ENCODE assay signal across 9 cellular contexts in genomic region chr17:52170963-52171572, GRCh38. TPM values are rescaled to one million over a fixed set of nuclear protein-coding genes. Genes with fewer than 3 reads are reported as not detected.
DNase-seq lines count a peak whose midpoint lies in the region; ATAC-seq and TF ChIP-seq lines count a peak whose summit lies in the region.
"Had no signal": no experiment of that assay in that cellular context is flagged by ENCODE, and none has a peak within 500 bp of the region (broad histone marks: within the 10 kb centered on the region; RNA-seq: fewer than 3 reads in every experiment).

No MANE protein-coding gene starts in this region.

- intact Hi-C loops in activated naive CD4-positive, alpha-beta T cell treated with anti-CD3 and anti-CD28 coated beads for 36 hours (cut with micrococcal nuclease), result no loop called here
- intact Hi-C loops in cardiac septum (cut with DNase I), result no loop called here

- H3K36me3 Mint-ChIP-seq in activated naive CD4-positive, alpha-beta T cell treated with anti-CD3 and anti-CD28 coated beads for 36 hours (ENCODE audit: low read depth), result no peaks in the 10 kb centered on the region
- H3K36me3 Mint-ChIP-seq in type B pancreatic cell, result no peaks in the 10 kb centered on the region

- TF ChIP-seq CTCF in epithelial cell of proximal tubule (conservative IDR thresholded peaks at IDR 0.05; ENCODE audit: low read depth, low read length), result peak; percentile 75
- TF ChIP-seq CTCF in type B pancreatic cell (conservative IDR thresholded peaks at IDR 0.05), result peak; percentile 82

- H3K4me3 ChIP-seq in epithelial cell of proximal tubule (ENCODE audit: low read depth, low read length), result no peak overlapping the region
- H3K4me3 ChIP-seq: spleen had no signal

- peaks cover 4% of the 10 kb centered on the region for H3K27me3 Mint-ChIP-seq in activated naive CD4-positive, alpha-beta T cell treated with anti-CD3 and anti-CD28 coated beads for 36 hours (ENCODE audit: low read depth)
- peaks cover 20% of the 10 kb centered on the region for H3K27me3 Mint-ChIP-seq in type B pancreatic cell

- CTCF ChIA-PET in activated naive CD4-positive, alpha-beta T cell treated with anti-CD3 and anti-CD28 coated beads for 36 hours (lab: Charles Lee), result no interaction called here

- peaks cover 1% of the 10 kb centered on the region for H3K9me3 Mint-ChIP-seq in activated naive CD4-positive, alpha-beta T cell treated with anti-CD3 and anti-CD28 coated beads for 36 hours
- H3K9me3 Mint-ChIP-seq in type B pancreatic cell, result no peaks in the 10 kb centered on the region

- no peak for ATAC-seq in GM19455 (IDR thresholded peaks at IDR 0.05; ENCODE audit: unreplicated experiment)

- no peak overlapping the region for H3K4me3 Mint-ChIP-seq in activated naive CD4-positive, alpha-beta T cell treated with anti-CD3 and anti-CD28 coated beads for 36 hours
- no peak overlapping the region for H3K4me3 Mint-ChIP-seq in type B pancreatic cell

- no peak overlapping the region for H3K27ac Mint-ChIP-seq in activated naive CD4-positive, alpha-beta T cell treated with anti-CD3 and anti-CD28 coated beads for 36 hours
- H3K27ac Mint-ChIP-seq in type B pancreatic cell, result no peak overlapping the region

- no peaks in the 10 kb centered on the region for H3K4me1 Mint-ChIP-seq in activated naive CD4-positive, alpha-beta T cell treated with anti-CD3 and anti-CD28 coated beads for 36 hours (ENCODE audit: low read depth)
- no peaks in the 10 kb centered on the region for H3K4me1 Mint-ChIP-seq in type B pancreatic cell (ENCODE audit: unreplicated experiment)

- DNase-seq in activated naive CD4-positive, alpha-beta T cell treated with anti-CD3 and anti-CD28 coated beads for 36 hours, result peak; percentile 10
- no peak for DNase-seq in activated naive CD4-positive, alpha-beta T cell (lab: John Stamatoyannopoulos, UW)
- DNase-seq in NCI-H526 treated with DMSO at 0.1 percent for 48 hours (lab: John Stamatoyannopoulos, UW), result peak; percentile 19
- no peak for DNase-seq in epithelial cell of proximal tubule (ENCODE audit: low read depth)
- DNase-seq in type B pancreatic cell (ENCODE audit: extremely low spot score, unreplicated experiment), result no peak
- DNase-seq in cardiac septum (ENCODE audit: low spot score), result no peak
- DNase-seq in 8988T, result no peak
- DNase-seq: spleen had no signal

RNA-seq across cellular contexts. Expression of gene CA10, which starts 12.6 kb away (rescaled TPM):
- total RNA-seq in activated naive CD4-positive, alpha-beta T cell treated with anti-CD3 and anti-CD28 coated beads for 36 hours, result not detected
- total RNA-seq in epithelial cell of proximal tubule (under 0.01 and 0.58 TPM in 2 replicates), type B pancreatic cell (ENCODE audit: low replicate concordance) (0.90 and 2.2 TPM in 2 replicates), cardiac septum (not detected)

Comparison
In these comparisons a context has a peak if more than half of its experiments do, and no peak if none do; other contexts are left out.
1. DNase-seq: peak in activated naive CD4-positive, alpha-beta T cell treated with anti-CD3 and anti-CD28 coated beads for 36 hours (single experiment) and NCI-H526 treated with DMSO at 0.1 percent for 48 hours (single experiment); none in activated naive CD4-positive, alpha-beta T cell (0 of 4), epithelial cell of proximal tubule (single experiment), type B pancreatic cell (single experiment), cardiac septum (single experiment) and 8988T (single experiment).